Comparison of ENCODE assay signal across 10 cellular contexts in the genomic region with DNA sequence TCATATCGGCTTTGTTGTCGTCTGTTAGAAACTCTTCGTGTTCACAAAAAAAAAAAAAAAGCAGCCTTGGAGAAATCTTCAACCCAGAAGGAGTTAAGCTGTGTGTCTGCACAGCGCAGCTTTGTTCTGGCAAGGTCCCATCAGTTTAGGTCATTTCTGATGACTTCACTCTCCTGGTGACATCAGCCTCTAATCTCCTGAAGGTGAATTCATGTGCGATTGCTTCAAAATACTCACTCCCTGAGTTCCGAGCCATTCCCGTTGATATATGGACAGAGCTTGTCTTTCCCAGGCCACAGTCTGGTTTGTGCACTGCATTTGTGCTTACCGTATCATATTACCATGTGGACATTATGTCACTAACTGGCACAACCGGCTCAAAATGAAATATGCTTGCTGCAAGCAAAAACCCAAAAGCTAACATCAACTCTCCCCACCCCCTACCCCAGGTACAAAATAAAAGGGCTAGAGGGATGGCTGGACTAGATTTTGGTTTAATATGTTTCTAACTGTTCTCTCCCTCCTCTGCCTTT.
DNase-seq lines count a peak whose midpoint lies in the region; ATAC-seq and TF ChIP-seq lines count a peak whose summit lies in the region.
"Had no signal": no experiment of that assay in that cellular context is flagged by ENCODE, and none has a peak within 500 bp of the region (broad histone marks: within the 10 kb centered on the region; RNA-seq: fewer than 3 reads in every experiment).

No MANE protein-coding gene starts in this region.

- no peak for ATAC-seq in HG03045 (IDR thresholded peaks at IDR 0.05; ENCODE audit: unreplicated experiment)
- ATAC-seq in stimulated activated effector memory CD8-positive, alpha-beta T cell treated with anti-CD3 and anti-CD28 coated beads, Interleukin-12 subunit alpha, Interleukin-12 subunit beta, amount 100 ng/mL, for 72 hours: no peak
- ATAC-seq: A549; naive thymus-derived CD8-positive, alpha-beta T cell had no signal

- in situ Hi-C loops in astrocyte of the cerebellum (cut with HindIII; ENCODE audit: low sequenced_read_pairs): no loop called here

- peaks cover 50% of the 10 kb centered on the region for H3K4me1 Mint-ChIP-seq in type B pancreatic cell (ENCODE audit: unreplicated experiment)
- peaks cover 79% of the 10 kb centered on the region for H3K4me1 Mint-ChIP-seq in stimulated activated effector memory CD8-positive, alpha-beta T cell treated with anti-CD3 and anti-CD28 coated beads, Interleukin-12 subunit alpha, Interleukin-12 subunit beta, amount 100 ng/mL, for 72 hours

- H3K9me3 Mint-ChIP-seq in type B pancreatic cell: no peaks in the 10 kb centered on the region
- no peaks in the 10 kb centered on the region for H3K9me3 Mint-ChIP-seq in stimulated activated effector memory CD8-positive, alpha-beta T cell treated with anti-CD3 and anti-CD28 coated beads, Interleukin-12 subunit alpha, Interleukin-12 subunit beta, amount 100 ng/mL, for 72 hours
- H3K9me3 Mint-ChIP-seq: naive thymus-derived CD8-positive, alpha-beta T cell had no signal

- TF ChIP-seq CTCF in astrocyte of the cerebellum (IDR thresholded peaks at IDR 0.05; ENCODE audit: low read depth, low read length, missing control alignments) (no peak), type B pancreatic cell (conservative IDR thresholded peaks at IDR 0.05) (no peak)

- no peaks in the 10 kb centered on the region for H3K36me3 Mint-ChIP-seq in type B pancreatic cell
- H3K36me3 Mint-ChIP-seq in stimulated activated effector memory CD8-positive, alpha-beta T cell treated with anti-CD3 and anti-CD28 coated beads, Interleukin-12 subunit alpha, Interleukin-12 subunit beta, amount 100 ng/mL, for 72 hours: no peaks in the 10 kb centered on the region
- H3K36me3 Mint-ChIP-seq: naive thymus-derived CD8-positive, alpha-beta T cell had no signal

- DNase-seq in NCI-H1694 (lab: John Stamatoyannopoulos, UW): peak; percentile 9
- DNase-seq in NCI-H1694 treated with DMSO at 0.1 percent for 48 hours (lab: John Stamatoyannopoulos, UW): no peak
- DNase-seq in astrocyte of the cerebellum (ENCODE audit: low read depth): peak; percentile 69
- DNase-seq in kidney tubule cell (ENCODE audit: low spot score): peak; percentile 92
- no peak for DNase-seq in type B pancreatic cell (ENCODE audit: extremely low spot score, unreplicated experiment)
- no peak for DNase-seq in COR-L47 (lab: John Stamatoyannopoulos, UW)
- DNase-seq in stimulated activated effector memory CD8-positive, alpha-beta T cell treated with anti-CD3 and anti-CD28 coated beads, Interleukin-12 subunit alpha, Interleukin-12 subunit beta, amount 100 ng/mL, for 72 hours (ENCODE audit: low spot score in 2 of 2): no peak
- DNase-seq: naive thymus-derived CD8-positive, alpha-beta T cell had no signal

- H3K27me3 Mint-ChIP-seq in type B pancreatic cell: no peaks in the 10 kb centered on the region

- no peak overlapping the region for H3K4me3 ChIP-seq in astrocyte of the cerebellum (ENCODE audit: low read depth, low read length)
- H3K4me3 ChIP-seq: A549 had no signal

- peak overlapping the region; percentile 53 for H3K4me3 Mint-ChIP-seq in type B pancreatic cell
- H3K4me3 Mint-ChIP-seq in stimulated activated effector memory CD8-positive, alpha-beta T cell treated with anti-CD3 and anti-CD28 coated beads, Interleukin-12 subunit alpha, Interleukin-12 subunit beta, amount 100 ng/mL, for 72 hours: no peak overlapping the region
- H3K4me3 Mint-ChIP-seq: naive thymus-derived CD8-positive, alpha-beta T cell had no signal

- H3K27ac Mint-ChIP-seq in type B pancreatic cell: peak overlapping the region; percentile 88
- H3K27ac Mint-ChIP-seq in stimulated activated effector memory CD8-positive, alpha-beta T cell treated with anti-CD3 and anti-CD28 coated beads, Interleukin-12 subunit alpha, Interleukin-12 subunit beta, amount 100 ng/mL, for 72 hours: no peak overlapping the region

Comparison
In these comparisons a context has a peak if more than half of its experiments do, and no peak if none do; other contexts are left out.
1. DNase-seq: peak in NCI-H1694 (single experiment), astrocyte of the cerebellum (single experiment) and kidney tubule cell (single experiment); none in NCI-H1694 treated with DMSO at 0.1 percent for 48 hours (single experiment), type B pancreatic cell (single experiment), COR-L47 (single experiment) and stimulated activated effector memory CD8-positive, alpha-beta T cell treated with anti-CD3 and anti-CD28 coated beads, Interleukin-12 subunit alpha, Interleukin-12 subunit beta, amount 100 ng/mL, for 72 hours (0 of 2).